In the genomic region with DNA sequence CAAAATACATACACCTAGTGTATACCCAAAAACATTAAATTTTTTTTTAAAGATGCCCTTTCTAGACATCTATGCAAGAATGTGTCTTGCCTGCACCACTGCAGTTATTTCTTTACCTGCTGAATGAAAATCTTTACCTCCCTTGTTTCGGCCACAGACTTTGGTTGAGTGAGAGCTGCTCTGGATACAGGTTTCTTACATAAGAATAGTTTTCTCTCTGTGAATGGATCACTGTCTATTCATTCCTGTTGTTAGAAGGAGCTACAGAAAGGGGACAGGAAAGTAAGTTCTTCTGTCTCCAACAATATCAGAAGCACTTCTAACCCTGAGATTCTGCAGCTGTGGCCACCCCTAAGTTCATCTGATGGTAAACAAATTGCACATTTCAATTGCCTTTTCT, we compare ENCODE assay signal across 21 cellular contexts.
DNase-seq lines count a peak whose midpoint lies in the region; ATAC-seq, FAIRE-seq and TF ChIP-seq lines count a peak whose summit lies in the region.
"Had no signal": no experiment of that assay in that cellular context is flagged by ENCODE, and none has a peak within 500 bp of the region (broad histone marks: within the 10 kb centered on the region; RNA-seq: fewer than 3 reads in every experiment).

No MANE protein-coding gene starts in this region.

- H3K4me3 Mint-ChIP-seq in GM23338 (no peak overlapping the region), progenitor cell of endocrine pancreas (ENCODE audit: low read depth) (no peak overlapping the region)
- H3K4me3 Mint-ChIP-seq: B cell; CD4-positive, alpha-beta T cell; CD8-positive, alpha-beta T cell had no signal

- no peak overlapping the region for H2AFZ ChIP-seq in GM23338
- H2AFZ ChIP-seq in H1 (ENCODE audit: low read length), result no peak overlapping the region
- H2AFZ ChIP-seq in Karpas-422 (ENCODE audit: low read length), result no peak overlapping the region

- no peak for FAIRE-seq in H1 (lab: Jason Lieb, UNC)
- FAIRE-seq: A549, D721Med, G401.6, GM12891 had no signal

- H3K9me3 ChIP-seq in HUES64 (ENCODE audit: insufficient read depth, low read depth, low read length) (no peaks in the 10 kb centered on the region), H1 (ENCODE audit: insufficient read depth in 2 of 2, low read depth in 1 of 2, low read length in 1 of 2) (no peaks in the 10 kb centered on the region), Karpas-422 (ENCODE audit: low read length) (no peaks in the 10 kb centered on the region)
- H3K9me3 ChIP-seq: A549; BLaER1 treated with 17β-estradiol and CSF1 and Interleukin-3, amounts not matched to agents 10 nM and 100 nM; Caco-2 had no signal

- H2BK15ac ChIP-seq in H1 (ENCODE audit: low read length), result no peak overlapping the region

- H3K18ac ChIP-seq in H1 (ENCODE audit: extremely low read depth, low read length), result no peak overlapping the region

- H3K27ac ChIP-seq in GM23338 (ENCODE audit: low read depth) (no peak overlapping the region; the same call in 1 of the 2 replicates), HUES64 (ENCODE audit: low read depth, low read length) (0 out of 2 replicates have a peak overlapping the region, but pooled peaks have one; percentile 20), H1 (ENCODE audit: low read depth, low read length) (no peak overlapping the region), Karpas-422 (ENCODE audit: low read length) (no peak overlapping the region)
- H3K27ac ChIP-seq: 22Rv1; A549; BLaER1 treated with 17β-estradiol and CSF1 and Interleukin-3, amounts not matched to agents 10 nM and 100 nM; C4-2B had no signal

- DNase-seq in GM23338 (ENCODE audit: low spot score) (peak; percentile 42), H1 (ENCODE audit: low read depth in 1 of 2, low spot score in 2 of 2) (no peak), progenitor cell of endocrine pancreas (ENCODE audit: low spot score, unreplicated experiment) (no peak), Karpas-422 (no peak)
- DNase-seq: AML-193; Caco-2; Calu3; CD4-positive, alpha-beta T cell; CD8-positive, alpha-beta T cell; DMS79 treated with DMSO at 0.1 percent for 48 hours; GF-D8 had no signal

- H3K27ac Mint-ChIP-seq in GM23338 (peak overlapping the region; percentile 34), progenitor cell of endocrine pancreas (no peak overlapping the region)
- H3K27ac Mint-ChIP-seq: B cell; CD4-positive, alpha-beta T cell; CD8-positive, alpha-beta T cell had no signal

- H3K9me3 Mint-ChIP-seq in GM23338 (no peaks in the 10 kb centered on the region), progenitor cell of endocrine pancreas (ENCODE audit: low read depth) (no peaks in the 10 kb centered on the region)
- H3K9me3 Mint-ChIP-seq: CD4-positive, alpha-beta T cell; CD8-positive, alpha-beta T cell had no signal

- no peak overlapping the region for H4K91ac ChIP-seq in H1 (replicated peaks; ENCODE audit: insufficient read length, low read length)

- H3K79me2 ChIP-seq in GM23338 (replicated peaks; ENCODE audit: insufficient read depth), result no peaks in the 10 kb centered on the region
- no peaks in the 10 kb centered on the region for H3K79me2 ChIP-seq in H1 (ENCODE audit: control insufficient read depth in 1 of 2, insufficient read depth in 2 of 2, low read length in 2 of 2)
- H3K79me2 ChIP-seq in Karpas-422 (ENCODE audit: low read length), result no peaks in the 10 kb centered on the region

- no peak overlapping the region for H2AK5ac ChIP-seq in H1 (ENCODE audit: low read depth, low read length)

- no peak overlapping the region for H3K23ac ChIP-seq in H1 (ENCODE audit: insufficient read length)

- no peak overlapping the region for H2BK5ac ChIP-seq in H1 (ENCODE audit: low read depth, low read length)

- no peak for TF ChIP-seq RAD21 in H1 (IDR thresholded peaks at IDR 0.05 in 1 of 2, conservative IDR thresholded peaks at IDR 0.05 in 1 of 2; ENCODE audit: low read depth in 2 of 2, low read length in 2 of 2)

- no peak for TF ChIP-seq EP300 in H1 (IDR thresholded peaks at IDR 0.05; ENCODE audit: borderline replicate concordance in 1 of 2, low read depth in 2 of 2, low read length in 2 of 2)

- POLR2A ChIA-PET in H1 (lab: Charles Lee; ENCODE audit: partially characterized antibody), result interaction anchor here (0.6 to 0.7 kb wide), 2 partner anchors 11 to 207 kb away, joined by 3 read pairs; no protein-coding TSS in a partner anchor

- no peak overlapping the region for H2BK120ac ChIP-seq in H1 (replicated peaks; ENCODE audit: low read depth, low read length)

- H4K8ac ChIP-seq in H1 (ENCODE audit: extremely low read depth, insufficient read depth, low read length), result no peak overlapping the region

- no peaks in the 10 kb centered on the region for H3K9me2 ChIP-seq in GM23338 (ENCODE audit: insufficient read depth)
- H3K9me2 ChIP-seq in Karpas-422 (replicated peaks; ENCODE audit: insufficient read depth, low read length), result no peaks in the 10 kb centered on the region

- H3F3A ChIP-seq in GM23338 (replicated peaks; ENCODE audit: low read depth), result no peaks in the 10 kb centered on the region

- peak overlapping the region; percentile 57 for H4K5ac ChIP-seq in H1 (ENCODE audit: insufficient read length, low read depth, low read length)

- H3K27me3 Mint-ChIP-seq in GM23338 (ENCODE audit: insufficient read depth, low read depth, poor library complexity) (no peaks in the 10 kb centered on the region), progenitor cell of endocrine pancreas (no peaks in the 10 kb centered on the region)
- H3K27me3 Mint-ChIP-seq: B cell; CD4-positive, alpha-beta T cell had no signal

- H4K20me1 ChIP-seq in GM23338 (replicated peaks; ENCODE audit: insufficient read depth) (no peaks in the 10 kb centered on the region), H1 (replicated peaks in 1 of 2; ENCODE audit: control insufficient read depth in 1 of 2, insufficient read depth in 2 of 2, low read length in 2 of 2) (no peaks in the 10 kb centered on the region), Karpas-422 (ENCODE audit: insufficient read depth, low read depth, low read length) (no peaks in the 10 kb centered on the region)
- H4K20me1 ChIP-seq: BLaER1 treated with 17β-estradiol and CSF1 and Interleukin-3, amounts not matched to agents 10 nM and 100 nM had no signal

- no peak for TF ChIP-seq POLR2A in H1 (IDR thresholded peaks at IDR 0.05; ENCODE audit: control extremely low read depth in 1 of 2, low read depth in 2 of 2, low read length in 2 of 2)

- H3K27me3 ChIP-seq in GM23338 (ENCODE audit: insufficient read depth) (no peaks in the 10 kb centered on the region), HUES64 (ENCODE audit: insufficient read depth, low read length) (no peaks in the 10 kb centered on the region), H1 (replicated peaks in 1 of 4; ENCODE audit: control insufficient read depth in 3 of 4, extremely low read depth in 1 of 4, insufficient read depth in 3 of 4, low read length in 3 of 4) (no peaks in the 10 kb centered on the region), Karpas-422 (ENCODE audit: low read length) (no peaks in the 10 kb centered on the region)
- H3K27me3 ChIP-seq: BLaER1 treated with 17β-estradiol and CSF1 and Interleukin-3, amounts not matched to agents 10 nM and 100 nM had no signal

- no peak overlapping the region for H3K56ac ChIP-seq in H1 (replicated peaks; ENCODE audit: insufficient read length, low read depth, low read length)

- TF ChIP-seq CTCF in GM23338 (conservative IDR thresholded peaks at IDR 0.05; ENCODE audit: low read depth in 2 of 2), result no peak
- TF ChIP-seq CTCF in H1 (IDR thresholded peaks at IDR 0.05; ENCODE audit: control extremely low read depth in 1 of 3, insufficient read depth in 1 of 3, low read depth in 1 of 3, low read length in 3 of 3), result no peak
- TF ChIP-seq CTCF in progenitor cell of endocrine pancreas (IDR thresholded peaks at IDR 0.05; ENCODE audit: unreplicated experiment), result no peak

- no peak overlapping the region for H3K4ac ChIP-seq in H1 (replicated peaks; ENCODE audit: insufficient read length, low read depth, low read length)

- H3K79me1 ChIP-seq in H1 (ENCODE audit: low read depth, low read length), result no peaks in the 10 kb centered on the region

- H3K4me1 Mint-ChIP-seq in GM23338, result peaks cover 38% of the 10 kb centered on the region
- H3K4me1 Mint-ChIP-seq in progenitor cell of endocrine pancreas (ENCODE audit: low read depth), result peaks cover 9% of the 10 kb centered on the region
- H3K4me1 Mint-ChIP-seq: B cell had no signal

- H3K36me3 ChIP-seq in GM23338 (ENCODE audit: insufficient read depth), result no peaks in the 10 kb centered on the region
- H3K36me3 ChIP-seq in HUES64 (ENCODE audit: insufficient read depth, low read length), result no peaks in the 10 kb centered on the region
- H3K36me3 ChIP-seq in H1 (ENCODE audit: control insufficient read depth in 2 of 4, insufficient read depth in 4 of 4, low read length in 3 of 4), result no peaks in the 10 kb centered on the region
- no peaks in the 10 kb centered on the region for H3K36me3 ChIP-seq in Karpas-422 (ENCODE audit: insufficient read depth, low read length)

- H2BK20ac ChIP-seq in H1 (ENCODE audit: low read length), result no peak overlapping the region

- H3K36me3 Mint-ChIP-seq in GM23338 (ENCODE audit: low read depth) (no peaks in the 10 kb centered on the region; the same call in 2 of the 3 replicates), progenitor cell of endocrine pancreas (ENCODE audit: insufficient read depth) (peaks cover 8% of the 10 kb centered on the region)
- H3K36me3 Mint-ChIP-seq: CD8-positive, alpha-beta T cell had no signal

- H3K23me2 ChIP-seq in H1 (ENCODE audit: low read depth, low read length), result no peaks in the 10 kb centered on the region

- H3K9ac ChIP-seq in HUES64 (ENCODE audit: low read depth, low read length), result no peak overlapping the region
- no peak overlapping the region for H3K9ac ChIP-seq in H1 (replicated peaks in 1 of 4; ENCODE audit: extremely low read depth in 1 of 4, low read depth in 3 of 4, low read length in 3 of 4)
- no peak overlapping the region for H3K9ac ChIP-seq in Karpas-422 (ENCODE audit: low read length)
- H3K9ac ChIP-seq: BLaER1 treated with 17β-estradiol and CSF1 and Interleukin-3, amounts not matched to agents 10 nM and 100 nM had no signal

- H3K4me1 ChIP-seq in GM23338 (ENCODE audit: insufficient read depth) (peaks cover 36% of the 10 kb centered on the region), HUES64 (ENCODE audit: insufficient read depth, low read length) (peaks cover 18% of the 10 kb centered on the region), H1 (replicated peaks in 1 of 4; ENCODE audit: control insufficient read depth in 3 of 4, insufficient read depth in 4 of 4, low read length in 3 of 4) (peaks cover 0 to 17% (median 3%) of the 10 kb centered on the region in 4 experiments; a peak in 5 of 7 replicates), Karpas-422 (ENCODE audit: low read length) (no peaks in the 10 kb centered on the region)
- H3K4me1 ChIP-seq: A549; BLaER1 treated with 17β-estradiol and CSF1 and Interleukin-3, amounts not matched to agents 10 nM and 100 nM; Caco-2 had no signal

- ATAC-seq in GM23338, result peak; percentile 85
- no peak for ATAC-seq in HG02642 (IDR thresholded peaks at IDR 0.05; ENCODE audit: poor library complexity, unreplicated experiment)
- ATAC-seq: A549; CD8-positive, alpha-beta T cell had no signal

- 80% methylated on average over 1 of the region's 1 CpG for WGBS in HUES64
- WGBS in H1 (ENCODE audit: extremely low coverage in 1 of 2, insufficient coverage in 1 of 2, insufficient read length in 1 of 2, insufficient replicate concordance in 2 of 2, low coverage in 1 of 2, low lambda C conversion rate in 2 of 2, missing lambda C conversion rate in 1 of 2), 2 experiments, result 87% methylated on average over 1 of the region's 1 CpG; no CpG with 5 or more reads in 1 of the 2 experiments

- CTCF ChIA-PET in H1 (lab: Charles Lee; ENCODE audit: partially characterized antibody), result interaction anchor here (0.6 to 1.6 kb wide), 7 partner anchors 36 to 214 kb away, joined by 3 to 7 read pairs (median 3); a partner anchor contains a TSS

- H3K4me2 ChIP-seq in GM23338 (peak overlapping the region; percentile 56; the same call in 1 of the 2 replicates), H1 (ENCODE audit: insufficient read depth in 1 of 2, low read depth in 2 of 2, low read length in 2 of 2) (peak overlapping the region; percentile 34 to 43; a peak in 3 of 4 replicates), Karpas-422 (ENCODE audit: low read depth, low read length, poor library complexity, severe bottlenecking) (no peak overlapping the region)
- H3K4me2 ChIP-seq: A549; BLaER1 treated with 17β-estradiol and CSF1 and Interleukin-3, amounts not matched to agents 10 nM and 100 nM had no signal

- H3K4me3 ChIP-seq in GM23338, result 0 out of 2 replicates have a peak overlapping the region, but pooled peaks have one; percentile 3
- H3K4me3 ChIP-seq in HUES64 (ENCODE audit: low read length), result no peak overlapping the region
- no peak overlapping the region for H3K4me3 ChIP-seq in H1 (ENCODE audit: extremely low read depth in 1 of 4, insufficient read depth in 2 of 4, low read depth in 3 of 4, low read length in 4 of 4)
- no peak overlapping the region for H3K4me3 ChIP-seq in Karpas-422 (ENCODE audit: low read length)
- H3K4me3 ChIP-seq: A549; BLaER1 treated with 17β-estradiol and CSF1 and Interleukin-3, amounts not matched to agents 10 nM and 100 nM had no signal

- H3K14ac ChIP-seq in H1 (ENCODE audit: insufficient read length), result no peak overlapping the region

- H2BK12ac ChIP-seq in H1 (ENCODE audit: low read depth, low read length), result no peak overlapping the region
